In genomic region chr18:63141777-63142176, GRCh38 we compare ENCODE assay signal across 9 cellular contexts.
DNase-seq lines count a peak whose midpoint lies in the region; ATAC-seq and TF ChIP-seq lines count a peak whose summit lies in the region.
"Had no signal": no experiment of that assay in that cellular context is flagged by ENCODE, and none has a peak within 500 bp of the region (broad histone marks: within the 10 kb centered on the region; RNA-seq: fewer than 3 reads in every experiment).

No MANE protein-coding gene starts in this region.

- peak; percentile 77 for DNase-seq in GM20000 (ENCODE audit: low spot score)
- DNase-seq in NCI-H1105 treated with DMSO at 0.1 percent for 48 hours (lab: John Stamatoyannopoulos, UW), result no peak
- no peak for DNase-seq in NCI-H2029 treated with DMSO at 0.1 percent for 48 hours (lab: John Stamatoyannopoulos, UW)
- DNase-seq in natural killer cell, result no peak
- no peak for DNase-seq in progenitor cell of endocrine pancreas (ENCODE audit: low spot score, unreplicated experiment)

- peak overlapping the region; percentile 74 for H3K27ac Mint-ChIP-seq in activated T-helper 17 cell treated with anti-CD3 and anti-CD28 coated beads, Interleukin-2, amount 50 U/mL, for 72 hours
- H3K27ac Mint-ChIP-seq in natural killer cell (peak overlapping the region in 1 of 2 donors; percentile 54), progenitor cell of endocrine pancreas (no peak overlapping the region)
- H3K27ac Mint-ChIP-seq: WTC11 had no signal

- H3K4me1 Mint-ChIP-seq in activated T-helper 17 cell treated with anti-CD3 and anti-CD28 coated beads, Interleukin-2, amount 50 U/mL, for 72 hours, result peaks cover 69% of the 10 kb centered on the region
- H3K4me1 Mint-ChIP-seq in natural killer cell (peaks cover 30 to 58% of the 10 kb centered on the region in 2 donors), progenitor cell of endocrine pancreas (ENCODE audit: low read depth) (no peaks in the 10 kb centered on the region)

- no peak for TF ChIP-seq CTCF in GM20000 (IDR thresholded peaks at IDR 0.05; ENCODE audit: extremely low read depth, missing control alignments)
- TF ChIP-seq CTCF in natural killer cell (IDR thresholded peaks at IDR 0.05), result no peak
- TF ChIP-seq CTCF in progenitor cell of endocrine pancreas (IDR thresholded peaks at IDR 0.05; ENCODE audit: unreplicated experiment), result no peak

- intact Hi-C loops in natural killer cell (cut with micrococcal nuclease), result no loop called here

- H3K27me3 Mint-ChIP-seq in activated T-helper 17 cell treated with anti-CD3 and anti-CD28 coated beads, Interleukin-2, amount 50 U/mL, for 72 hours, result no peaks in the 10 kb centered on the region
- no peaks in the 10 kb centered on the region for H3K27me3 Mint-ChIP-seq in natural killer cell (ENCODE audit: low read depth in 2 of 2)
- peaks cover 7% of the 10 kb centered on the region for H3K27me3 Mint-ChIP-seq in progenitor cell of endocrine pancreas

- no peaks in the 10 kb centered on the region for H3K9me3 Mint-ChIP-seq in activated T-helper 17 cell treated with anti-CD3 and anti-CD28 coated beads, Interleukin-2, amount 50 U/mL, for 72 hours
- H3K9me3 Mint-ChIP-seq in natural killer cell (no peaks in the 10 kb centered on the region), progenitor cell of endocrine pancreas (ENCODE audit: low read depth) (no peaks in the 10 kb centered on the region)

- H3K4me3 Mint-ChIP-seq in activated T-helper 17 cell treated with anti-CD3 and anti-CD28 coated beads, Interleukin-2, amount 50 U/mL, for 72 hours, result peak overlapping the region; percentile 68
- H3K4me3 Mint-ChIP-seq in natural killer cell, result no peak overlapping the region
- H3K4me3 Mint-ChIP-seq in progenitor cell of endocrine pancreas (ENCODE audit: low read depth), result no peak overlapping the region
- H3K4me3 Mint-ChIP-seq: WTC11 had no signal

- peaks cover 100% of the 10 kb centered on the region for H3K36me3 Mint-ChIP-seq in activated T-helper 17 cell treated with anti-CD3 and anti-CD28 coated beads, Interleukin-2, amount 50 U/mL, for 72 hours (ENCODE audit: low read depth)
- H3K36me3 Mint-ChIP-seq in natural killer cell (no peaks in the 10 kb centered on the region), progenitor cell of endocrine pancreas (ENCODE audit: insufficient read depth) (no peaks in the 10 kb centered on the region)
- H3K36me3 Mint-ChIP-seq: WTC11 had no signal

- peak; percentile 49 for ATAC-seq in GM18498 (IDR thresholded peaks at IDR 0.05; ENCODE audit: unreplicated experiment)
- peak; percentile 58 for ATAC-seq in HG03175 (IDR thresholded peaks at IDR 0.05; ENCODE audit: unreplicated experiment)
- ATAC-seq in activated T-helper 17 cell treated with anti-CD3 and anti-CD28 coated beads, Interleukin-2, amount 50 U/mL, for 72 hours (replicated peaks), result no peak
- ATAC-seq in natural killer cell, result no peak
- ATAC-seq: WTC11 had no signal

Comparison
In these comparisons a context has a peak if more than half of its experiments do, and no peak if none do; other contexts are left out.
1. ATAC-seq: peak in GM18498 (single experiment) and HG03175 (single experiment); none in activated T-helper 17 cell treated with anti-CD3 and anti-CD28 coated beads, Interleukin-2, amount 50 U/mL, for 72 hours (single experiment) and natural killer cell (0 of 3).